ENCODE assay signal across 33 cellular contexts in genomic region chr14:28323951-28324741, GRCh38.
"Had no signal": no experiment of that assay in that cellular context is flagged by ENCODE, and none has a peak within 500 bp of the region (broad histone marks: within the 10 kb centered on the region; RNA-seq: fewer than 3 reads in every experiment).

No MANE protein-coding gene starts in this region.

- H2AFZ ChIP-seq: PC-9 had no signal

- H3K27ac Mint-ChIP-seq: activated CD4-positive, alpha-beta T cell treated with anti-CD3 and anti-CD28 coated beads, Interleukin-2, amount 10 ng/mL, durations not matched to agents 24 days and 14 days; activated CD8-positive, alpha-beta T cell treated with anti-CD3 and anti-CD28 coated beads, Interleukin-2, amount 10 ng/mL, durations not matched to agents 7 days and 5 days; activated naive CD4-positive, alpha-beta T cell treated with anti-CD3 and anti-CD28 coated beads, Interleukin-2, amount 50 U/mL, for 24 hours; activated naive CD8-positive, alpha-beta T cell treated with anti-CD3 and anti-CD28 coated beads, Interleukin-2, amount 10 ng/mL, durations not matched to agents 7 days and 5 days; activated T-cell treated with anti-CD3 and anti-CD28 coated beads, Interleukin-2, amount 50 U/mL, for 24 hours; activated T-helper 2 cell treated with anti-CD3 and anti-CD28 coated beads, Interferon-gamma antibody, Interleukin-2, Interleukin-4, amounts not matched to agents 10 μg/mL and 5 μg/mL and 100 μg/mL, durations not matched to agents 14 hours and 24 hours and 36 hours had no signal

- H3K9me3 Mint-ChIP-seq: activated naive CD4-positive, alpha-beta T cell treated with anti-CD3 and anti-CD28 coated beads, Interleukin-2, amount 50 U/mL, for 24 hours had no signal

- H3K9me3 ChIP-seq: ascending aorta, body of pancreas, breast epithelium, SJCRH30 had no signal

- H3K4me1 Mint-ChIP-seq: activated CD4-positive, alpha-beta T cell treated with anti-CD3 and anti-CD28 coated beads, Interleukin-2, amount 10 ng/mL, durations not matched to agents 24 days and 14 days; activated naive CD4-positive, alpha-beta T cell treated with anti-CD3 and anti-CD28 coated beads, Interleukin-2, amount 50 U/mL, for 24 hours; activated naive CD8-positive, alpha-beta T cell treated with anti-CD3 and anti-CD28 coated beads, Interleukin-2, amount 10 ng/mL, durations not matched to agents 7 days and 5 days had no signal

- DNase-seq: activated CD4-positive, alpha-beta T cell treated with anti-CD3 and anti-CD28 coated beads, Interleukin-2, amount 10 ng/mL, durations not matched to agents 24 days and 14 days; activated CD4-positive, alpha-beta T cell treated with anti-CD3 and anti-CD28 coated beads, Interleukin-2, amount 50 U/mL, for 4 hours; activated CD8-positive, alpha-beta T cell treated with anti-CD3 and anti-CD28 coated beads, Interleukin-2, amount 10 ng/mL, durations not matched to agents 7 days and 5 days; activated gamma-delta T cell; activated naive CD4-positive, alpha-beta T cell treated with Interleukin-2 at 50 U/mL for 16 hours; activated naive CD8-positive, alpha-beta T cell treated with anti-CD3 and anti-CD28 coated beads, Interleukin-2, amount 10 ng/mL, durations not matched to agents 7 days and 5 days; activated T-cell treated with anti-CD3 and anti-CD28 coated beads, Interleukin-2, amount 50 U/mL, for 24 hours; amygdala; body of pancreas; caudate nucleus; cerebellar nuclear complex; Kasumi-1; KG1; MM.1S; MV-4-11; NCI-H1436 treated with DMSO at 0.1 percent for 48 hours; NCI-H1694 treated with DMSO at 0.1 percent for 48 hours; NCI-H2029 treated with DMSO at 0.1 percent for 48 hours; NCI-H2107; NCI-H2171; NCI-H510A; NCI-H526; NK-92 treated with Interleukin-12 subunit alpha and Interleukin-12 subunit beta, amount 100 ng/mL, for 24 hours; PC-9; SHP77; SJCRH30 had no signal

- H3K4me3 Mint-ChIP-seq: activated CD4-positive, alpha-beta T cell treated with anti-CD3 and anti-CD28 coated beads, Interleukin-2, amount 10 ng/mL, durations not matched to agents 24 days and 14 days; activated CD8-positive, alpha-beta T cell treated with anti-CD3 and anti-CD28 coated beads, Interleukin-2, amount 10 ng/mL, durations not matched to agents 7 days and 5 days; activated naive CD4-positive, alpha-beta T cell treated with anti-CD3 and anti-CD28 coated beads, Interleukin-2, amount 50 U/mL, for 24 hours; activated naive CD8-positive, alpha-beta T cell treated with anti-CD3 and anti-CD28 coated beads, Interleukin-2, amount 10 ng/mL, durations not matched to agents 7 days and 5 days; activated T-cell treated with anti-CD3 and anti-CD28 coated beads, Interleukin-2, amount 50 U/mL, for 24 hours had no signal

- H3K4me1 ChIP-seq: ascending aorta, body of pancreas, breast epithelium, SJCRH30 had no signal

- H3K4me3 ChIP-seq: ascending aorta, body of pancreas, breast epithelium, PC-9, SJCRH30, SK-N-MC had no signal

- H3K36me3 Mint-ChIP-seq: activated naive CD4-positive, alpha-beta T cell treated with anti-CD3 and anti-CD28 coated beads, Interleukin-2, amount 50 U/mL, for 24 hours; activated naive CD8-positive, alpha-beta T cell treated with anti-CD3 and anti-CD28 coated beads, Interleukin-2, amount 10 ng/mL, durations not matched to agents 7 days and 5 days had no signal

- H3K4me2 ChIP-seq: PC-9 had no signal

- H3K36me3 ChIP-seq: ascending aorta, breast epithelium, SJCRH30 had no signal

- FAIRE-seq: RCC 7860, TTC549 had no signal

- H3K27me3 ChIP-seq: ascending aorta, body of pancreas, breast epithelium, SJCRH30 had no signal

- H3K27me3 Mint-ChIP-seq: activated CD4-positive, alpha-beta T cell treated with anti-CD3 and anti-CD28 coated beads, Interleukin-2, amount 10 ng/mL, durations not matched to agents 24 days and 14 days; activated naive CD4-positive, alpha-beta T cell treated with anti-CD3 and anti-CD28 coated beads, Interleukin-2, amount 50 U/mL, for 24 hours; activated naive CD8-positive, alpha-beta T cell treated with anti-CD3 and anti-CD28 coated beads, Interleukin-2, amount 10 ng/mL, durations not matched to agents 7 days and 5 days; activated T-cell treated with anti-CD3 and anti-CD28 coated beads, Interleukin-2, amount 50 U/mL, for 24 hours had no signal

- H3K27ac ChIP-seq: ascending aorta, body of pancreas, breast epithelium, PC-9, SJCRH30, SK-N-MC had no signal

- ATAC-seq: activated CD8-positive, alpha-beta T cell treated with anti-CD3 and anti-CD28 coated beads, Interleukin-2, amount 10 ng/mL, durations not matched to agents 7 days and 5 days; body of pancreas had no signal
